ENCODE assay signal across 17 cellular contexts in the genomic region with DNA sequence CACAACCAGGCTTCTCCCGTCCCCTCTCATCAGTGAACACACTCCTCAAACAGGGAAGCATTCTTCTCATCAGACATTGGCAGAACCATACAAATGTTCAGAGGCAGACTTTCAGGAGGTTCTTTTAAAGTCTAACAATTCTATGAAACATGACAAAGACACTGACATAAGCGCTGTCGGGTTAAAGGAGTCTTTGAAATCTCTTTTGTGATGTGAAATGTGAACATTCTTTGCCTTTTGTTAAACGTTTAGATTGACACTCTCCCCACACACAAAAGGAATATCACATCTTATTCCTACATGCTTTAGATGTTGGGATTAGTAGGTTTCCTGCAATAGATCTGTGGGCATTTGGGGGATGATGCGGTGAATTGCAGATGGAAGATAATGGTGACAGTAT.
DNase-seq lines count a peak whose midpoint lies in the region; ATAC-seq and TF ChIP-seq lines count a peak whose summit lies in the region.
"Had no signal": no experiment of that assay in that cellular context is flagged by ENCODE, and none has a peak within 500 bp of the region (broad histone marks: within the 10 kb centered on the region; RNA-seq: fewer than 3 reads in every experiment).

No MANE protein-coding gene starts in this region.

- 0 out of 3 replicates have a peak, but pooled peaks cover 2% of the 10 kb centered on the region for H3K36me3 Mint-ChIP-seq in GM23338 (ENCODE audit: low read depth)
- H3K36me3 Mint-ChIP-seq in endodermal cell (ENCODE audit: low read depth): peaks cover 18% of the 10 kb centered on the region
- H3K36me3 Mint-ChIP-seq in CD4-positive, alpha-beta memory T cell: no peaks in the 10 kb centered on the region

- DNase-seq in GM23338 (ENCODE audit: low spot score): peak; percentile 70
- no peak for DNase-seq in endodermal cell
- DNase-seq in neuronal stem cell (ENCODE audit: low spot score): peak; percentile 32
- DNase-seq in omental fat pad (ENCODE audit: low spot score): no peak
- no peak for DNase-seq in hepatocyte (ENCODE audit: low spot score)
- no peak for DNase-seq in CD4-positive, alpha-beta memory T cell
- DNase-seq: AML-193, DMS53, GF-D8, GM23248 had no signal

- CTCF ChIA-PET in CD4-positive, alpha-beta memory T cell (lab: Charles Lee; ENCODE audit: partially characterized antibody): no interaction called here

- no peak overlapping the region for H2BK12ac ChIP-seq in neuronal stem cell (ENCODE audit: low read length)

- no peak for TF ChIP-seq CTCF in GM23338 (conservative IDR thresholded peaks at IDR 0.05; ENCODE audit: low read depth in 2 of 2)
- TF ChIP-seq CTCF in endodermal cell (conservative IDR thresholded peaks at IDR 0.05): no peak
- no peak for TF ChIP-seq CTCF in omental fat pad (IDR thresholded peaks at IDR 0.05)
- no peak for TF ChIP-seq CTCF in hepatocyte (IDR thresholded peaks at IDR 0.05; ENCODE audit: poor library complexity)

- 80 to 83% methylated on average over 1 to 4 of the region's 5 CpGs for WGBS in endodermal cell (ENCODE audit: insufficient coverage in 1 of 2, insufficient read length in 1 of 2), 2 experiments
- no CpG with 5 or more reads among the region's 5 CpGs for WGBS in neuronal stem cell (ENCODE audit: extremely low coverage in 2 of 2, insufficient read length in 2 of 2, insufficient replicate concordance in 1 of 2), 2 donors
- 73% methylated on average over 5 of the region's 5 CpGs for WGBS in hepatocyte (ENCODE audit: low lambda C conversion rate, missing lambda C conversion rate)

- H3K18ac ChIP-seq in neuronal stem cell (ENCODE audit: low read length): no peak overlapping the region

- H3K4me3 Mint-ChIP-seq in GM23338: no peak overlapping the region
- H3K4me3 Mint-ChIP-seq in endodermal cell: no peak overlapping the region
- H3K4me3 Mint-ChIP-seq in CD4-positive, alpha-beta memory T cell: no peak overlapping the region

- H3K9me2 ChIP-seq in GM23338 (ENCODE audit: insufficient read depth): no peaks in the 10 kb centered on the region
- no peaks in the 10 kb centered on the region for H3K9me2 ChIP-seq in hepatocyte (replicated peaks; ENCODE audit: insufficient read depth)

- H3K36me3 ChIP-seq in GM23338 (ENCODE audit: insufficient read depth) (no peaks in the 10 kb centered on the region), HUES6 (ENCODE audit: control insufficient read depth, insufficient read depth, low read length) (peaks cover 10% of the 10 kb centered on the region), endodermal cell (ENCODE audit: control insufficient read depth, insufficient read depth, low read length) (peaks cover 27% of the 10 kb centered on the region), neuronal stem cell (replicated peaks in 1 of 2; ENCODE audit: control insufficient read depth in 2 of 2, insufficient read depth in 2 of 2, low read length in 2 of 2) (peaks cover 5 to 39% of the 10 kb centered on the region in 2 donors), hepatocyte (replicated peaks; ENCODE audit: insufficient read depth, low read depth) (no peaks in the 10 kb centered on the region)
- H3K36me3 ChIP-seq in CD4-positive, alpha-beta memory T cell (ENCODE audit: insufficient read depth, low read length): no peaks in the 10 kb centered on the region

- H4K8ac ChIP-seq in neuronal stem cell (ENCODE audit: low read depth, low read length): no peak overlapping the region

- H3K9me3 Mint-ChIP-seq in GM23338 (no peaks in the 10 kb centered on the region), endodermal cell (no peaks in the 10 kb centered on the region)
- H3K9me3 Mint-ChIP-seq in CD4-positive, alpha-beta memory T cell: no peaks in the 10 kb centered on the region

- H3K9me3 ChIP-seq in HUES6 (ENCODE audit: control insufficient read depth, insufficient read depth, low read depth, low read length) (no peaks in the 10 kb centered on the region), endodermal cell (ENCODE audit: control insufficient read depth, low read length) (no peaks in the 10 kb centered on the region), neuronal stem cell (replicated peaks in 1 of 2; ENCODE audit: control insufficient read depth in 2 of 2, insufficient read depth in 1 of 2, low read depth in 1 of 2, low read length in 2 of 2) (peaks cover 0 to 2% of the 10 kb centered on the region in 2 donors), hepatocyte (ENCODE audit: low read depth) (no peaks in the 10 kb centered on the region)
- H3K9me3 ChIP-seq in CD4-positive, alpha-beta memory T cell (ENCODE audit: control insufficient read depth in 1 of 2, low read length in 2 of 2): no peaks in the 10 kb centered on the region
- H3K9me3 ChIP-seq: BLaER1 had no signal

- no peak overlapping the region for H2BK120ac ChIP-seq in neuronal stem cell (ENCODE audit: low read depth, low read length)

- no peak overlapping the region for H3K9ac ChIP-seq in HUES6 (ENCODE audit: low read length)
- H3K9ac ChIP-seq in endodermal cell (ENCODE audit: extremely low read depth, low read length, poor library complexity, severe bottlenecking): no peak overlapping the region
- H3K9ac ChIP-seq in neuronal stem cell (ENCODE audit: low read depth, low read length, poor library complexity): no peak overlapping the region
- H3K9ac ChIP-seq: BLaER1, GM23248, KMS-11 had no signal

- H3K23ac ChIP-seq in neuronal stem cell (ENCODE audit: low read depth, low read length, poor library complexity): no peak overlapping the region

- H3K4me1 Mint-ChIP-seq in GM23338 (peaks cover 26% of the 10 kb centered on the region), endodermal cell (no peaks in the 10 kb centered on the region)
- H3K4me1 Mint-ChIP-seq in CD4-positive, alpha-beta memory T cell: no peaks in the 10 kb centered on the region

- no peaks in the 10 kb centered on the region for H3K27me3 ChIP-seq in GM23338 (ENCODE audit: insufficient read depth)
- no peaks in the 10 kb centered on the region for H3K27me3 ChIP-seq in HUES6 (ENCODE audit: control insufficient read depth, insufficient read depth, low read length)
- H3K27me3 ChIP-seq in endodermal cell (ENCODE audit: control insufficient read depth, insufficient read depth, low read length, poor library complexity, severe bottlenecking): no peaks in the 10 kb centered on the region
- no peaks in the 10 kb centered on the region for H3K27me3 ChIP-seq in neuronal stem cell (ENCODE audit: control insufficient read depth in 3 of 3, insufficient read depth in 3 of 3, low read depth in 1 of 3, low read length in 3 of 3)
- H3K27me3 ChIP-seq in hepatocyte: no peaks in the 10 kb centered on the region
- H3K27me3 ChIP-seq in CD4-positive, alpha-beta memory T cell (ENCODE audit: insufficient read depth, low read length): no peaks in the 10 kb centered on the region
- H3K27me3 ChIP-seq: BLaER1 had no signal

- H2AK5ac ChIP-seq in neuronal stem cell (ENCODE audit: low read depth, low read length): no peak overlapping the region

- H2BK15ac ChIP-seq in neuronal stem cell (ENCODE audit: low read length): no peak overlapping the region

- H3K4me1 ChIP-seq in GM23338 (ENCODE audit: insufficient read depth) (peaks cover 13% of the 10 kb centered on the region), HUES6 (ENCODE audit: control insufficient read depth, insufficient read depth, low read length) (peaks cover 12% of the 10 kb centered on the region), endodermal cell (ENCODE audit: control insufficient read depth, insufficient read depth, low read length) (no peaks in the 10 kb centered on the region), neuronal stem cell (ENCODE audit: control insufficient read depth in 2 of 2, insufficient read depth in 1 of 2, low read depth in 1 of 2, low read length in 2 of 2) (peaks cover 4 to 9% of the 10 kb centered on the region in 2 donors), hepatocyte (ENCODE audit: insufficient read depth) (no peaks in the 10 kb centered on the region)
- H3K4me1 ChIP-seq in CD4-positive, alpha-beta memory T cell (ENCODE audit: insufficient read depth, low read length): no peaks in the 10 kb centered on the region
- H3K4me1 ChIP-seq: BLaER1 had no signal

- H3K27ac ChIP-seq in GM23338 (ENCODE audit: low read depth) (peak overlapping the region; percentile 41), HUES6 (ENCODE audit: low read depth, low read length) (peak overlapping the region; percentile 61; the same call in 1 of the 2 replicates), endodermal cell (ENCODE audit: low read depth, low read length) (peak overlapping the region; percentile 73), neuronal stem cell (replicated peaks; ENCODE audit: low read length) (no peak overlapping the region), hepatocyte (no peak overlapping the region)
- no peak overlapping the region for H3K27ac ChIP-seq in CD4-positive, alpha-beta memory T cell (ENCODE audit: low read depth, low read length)
- H3K27ac ChIP-seq: 22Rv1, BLaER1, GM23248, HL-60, KMS-11 had no signal

- ATAC-seq in GM23338 (peak; percentile 78), omental fat pad (ENCODE audit: low FRiP score) (no peak)
- ATAC-seq: HCT116, HepG2 had no signal

- H2BK5ac ChIP-seq in neuronal stem cell (ENCODE audit: low read length): no peak overlapping the region

- H3K4me3 ChIP-seq in GM23338 (peak overlapping the region; percentile 32; the same call in 1 of the 2 replicates), HUES6 (ENCODE audit: low read depth, low read length) (no peak overlapping the region), endodermal cell (ENCODE audit: low read length) (no peak overlapping the region), neuronal stem cell (ENCODE audit: low read length in 2 of 2) (no peak overlapping the region), hepatocyte (no peak overlapping the region)
- H3K4me3 ChIP-seq in CD4-positive, alpha-beta memory T cell (ENCODE audit: low read length in 2 of 2): no peak overlapping the region
- H3K4me3 ChIP-seq: BLaER1, GM23248 had no signal

- H4K91ac ChIP-seq in neuronal stem cell (ENCODE audit: low read depth, low read length, poor library complexity): no peak overlapping the region

- no peak overlapping the region for H3K4ac ChIP-seq in neuronal stem cell (ENCODE audit: low read length)

- no peak overlapping the region for H3K14ac ChIP-seq in neuronal stem cell (ENCODE audit: low read length)

- H3K27me3 Mint-ChIP-seq in GM23338 (ENCODE audit: insufficient read depth, low read depth, poor library complexity) (no peaks in the 10 kb centered on the region), endodermal cell (ENCODE audit: insufficient read depth) (no peaks in the 10 kb centered on the region)
- no peaks in the 10 kb centered on the region for H3K27me3 Mint-ChIP-seq in CD4-positive, alpha-beta memory T cell

- no peak overlapping the region for H2AFZ ChIP-seq in GM23338
- no peak overlapping the region for H2AFZ ChIP-seq in neuronal stem cell (ENCODE audit: low read length)
- H2AFZ ChIP-seq in hepatocyte: no peak overlapping the region
- H2AFZ ChIP-seq: GM23248 had no signal

- H4K20me1 ChIP-seq in GM23338 (replicated peaks; ENCODE audit: insufficient read depth) (no peaks in the 10 kb centered on the region), hepatocyte (ENCODE audit: insufficient read depth, poor library complexity, severe bottlenecking) (no peaks in the 10 kb centered on the region)
- H4K20me1 ChIP-seq: BLaER1 had no signal

- POLR2A ChIA-PET in CD4-positive, alpha-beta memory T cell (lab: Charles Lee; ENCODE audit: partially characterized antibody): no interaction called here

- H3K4me2 ChIP-seq in GM23338 (peak overlapping the region; percentile 56; the same call in 1 of the 2 replicates), neuronal stem cell (ENCODE audit: insufficient read depth, low read length, poor library complexity, severe bottlenecking) (no peak overlapping the region), hepatocyte (no peak overlapping the region)
- H3K4me2 ChIP-seq: BLaER1, KMS-11 had no signal

- H3K79me1 ChIP-seq in neuronal stem cell (ENCODE audit: low read depth, low read length): no peaks in the 10 kb centered on the region

- no peaks in the 10 kb centered on the region for H3F3A ChIP-seq in GM23338 (replicated peaks; ENCODE audit: low read depth)

- H3K79me2 ChIP-seq in GM23338 (replicated peaks; ENCODE audit: insufficient read depth): no peaks in the 10 kb centered on the region
- H3K79me2 ChIP-seq in hepatocyte: no peaks in the 10 kb centered on the region

- H3K27ac Mint-ChIP-seq in GM23338: peak overlapping the region; percentile 51
- H3K27ac Mint-ChIP-seq in endodermal cell: no peak overlapping the region
- no peak overlapping the region for H3K27ac Mint-ChIP-seq in CD4-positive, alpha-beta memory T cell

- intact Hi-C loops in CD4-positive, alpha-beta memory T cell (cut with micrococcal nuclease): no loop called here

Comparison
In these comparisons a context has a peak if more than half of its experiments do, and no peak if none do; other contexts are left out.
1. DNase-seq: peak in GM23338 (single experiment) and neuronal stem cell (single experiment); none in endodermal cell (single experiment), omental fat pad (single experiment), hepatocyte (single experiment) and CD4-positive, alpha-beta memory T cell (0 of 5).
2. H3K27ac ChIP-seq: peak in GM23338 (single experiment), HUES6 (single experiment) and endodermal cell (single experiment); none in neuronal stem cell (single experiment), hepatocyte (single experiment) and CD4-positive, alpha-beta memory T cell (single experiment).